ENCODE assay signal across 17 cellular contexts in the genomic region with DNA sequence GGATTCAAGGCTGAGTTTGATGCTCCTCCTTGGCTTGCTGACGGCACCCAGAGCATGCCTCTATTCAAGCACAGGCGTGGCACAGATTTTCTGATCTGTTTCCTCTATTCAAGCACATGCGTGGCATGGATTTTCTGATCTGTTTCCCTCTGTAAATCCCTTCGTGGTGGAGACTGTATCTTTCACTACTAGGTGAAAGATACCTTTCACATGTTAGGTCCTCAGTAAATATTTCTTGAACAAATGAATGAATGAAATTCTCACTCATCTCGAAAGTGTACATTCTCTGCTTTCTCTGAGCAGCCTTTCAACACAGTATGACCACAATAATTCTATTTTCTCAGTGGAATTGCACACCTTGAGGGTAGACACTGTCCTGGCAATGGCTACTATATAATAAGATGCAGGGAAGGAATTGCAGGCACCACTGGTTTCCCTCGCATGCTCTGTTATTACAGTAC.
A peak's percentile ranks its signal among the peaks of the same experiment; 100 is the strongest.
DNase-seq lines count a peak whose midpoint lies in the region; ATAC-seq and TF ChIP-seq lines count a peak whose summit lies in the region.
"Had no signal": no experiment of that assay in that cellular context is flagged by ENCODE, and none has a peak within 500 bp of the region (broad histone marks: within the 10 kb centered on the region; RNA-seq: fewer than 3 reads in every experiment).

No MANE protein-coding gene starts in this region.

- no peak overlapping the region for H3K27ac Mint-ChIP-seq in endothelial cell (ENCODE audit: unreplicated experiment)
- H3K27ac Mint-ChIP-seq: activated T-cell treated with anti-CD3 and anti-CD28 coated beads, Interleukin-2, amount 50 U/mL, for 24 hours; nephron progenitor cell had no signal

- ATAC-seq in GM18868 (IDR thresholded peaks at IDR 0.05; ENCODE audit: unreplicated experiment), result peak; percentile 11
- ATAC-seq in GM21576 (IDR thresholded peaks at IDR 0.05; ENCODE audit: unreplicated experiment), result peak; percentile 9
- peak; percentile 17 for ATAC-seq in HG03066 (IDR thresholded peaks at IDR 0.05; ENCODE audit: low read depth, unreplicated experiment)
- ATAC-seq: K562 had no signal

- peaks cover 9% of the 10 kb centered on the region for H3K4me1 Mint-ChIP-seq in endothelial cell (ENCODE audit: unreplicated experiment)

- CTCF ChIA-PET in OCI-LY7 (lab: Charles Lee; ENCODE audit: unreplicated experiment), result no interaction called here

- no peaks in the 10 kb centered on the region for H3K9me3 ChIP-seq in OCI-LY7 (ENCODE audit: low read length)
- H3K9me3 ChIP-seq: adrenal gland, suprapubic skin had no signal

- peak overlapping the region; percentile 92 for H3K27ac ChIP-seq in OCI-LY7 (ENCODE audit: low read depth, low read length, poor library complexity, severe bottlenecking)
- H3K27ac ChIP-seq: adrenal gland, hepatocyte, suprapubic skin had no signal

- no TSS peak for BruUV-seq in OCI-LY7 (replicated peaks; lab: Mats Ljungman, UMichigan)

- peak overlapping the region; percentile 59 for H3K4me2 ChIP-seq in OCI-LY7 (ENCODE audit: low read length)
- H3K4me2 ChIP-seq: hepatocyte had no signal

- H3K36me3 ChIP-seq in OCI-LY7 (ENCODE audit: insufficient read depth, low read length), result peaks cover under 1% of the 10 kb centered on the region; the same call in 1 of the 2 replicates
- H3K36me3 ChIP-seq: adrenal gland, suprapubic skin had no signal

- peak overlapping the region; percentile 2 for H3K4me3 ChIP-seq in OCI-LY7 (ENCODE audit: low read depth, low read length, poor library complexity, severe bottlenecking)
- H3K4me3 ChIP-seq: adrenal gland, hepatocyte, K562, suprapubic skin had no signal

- peaks cover 4% of the 10 kb centered on the region; the same call in 1 of the 2 replicates for H3K79me2 ChIP-seq in OCI-LY7 (ENCODE audit: insufficient read depth, low read depth, low read length)
- H3K79me2 ChIP-seq: hepatocyte had no signal

- no peaks in the 10 kb centered on the region for H4K20me1 ChIP-seq in OCI-LY7 (ENCODE audit: insufficient read depth, low read length)

- TF ChIP-seq CTCF in OCI-LY7 (conservative IDR thresholded peaks at IDR 0.05; ENCODE audit: low read length) (no peak), endothelial cell (IDR thresholded peaks at IDR 0.05; ENCODE audit: unreplicated experiment) (no peak)

- H3K36me3 Mint-ChIP-seq in endothelial cell (ENCODE audit: low read depth, unreplicated experiment), result no peaks in the 10 kb centered on the region

- H2AFZ ChIP-seq in OCI-LY7 (ENCODE audit: low read length), result peak overlapping the region; percentile 62
- H2AFZ ChIP-seq: hepatocyte had no signal

- POLR2A ChIA-PET in OCI-LY7 (lab: Charles Lee), result interaction anchor here (0.9 to 5.6 kb wide), 7 partner anchors 8 to 61 kb away, joined by 3 to 59 read pairs (median 5); no protein-coding TSS in a partner anchor

- H3K9me3 Mint-ChIP-seq in endothelial cell (ENCODE audit: unreplicated experiment), result no peaks in the 10 kb centered on the region
- H3K9me3 Mint-ChIP-seq: activated T-cell treated with anti-CD3 and anti-CD28 coated beads, Interleukin-2, amount 50 U/mL, for 24 hours; nephron progenitor cell had no signal

- H3K4me3 Mint-ChIP-seq in endothelial cell (ENCODE audit: unreplicated experiment), result no peak overlapping the region
- H3K4me3 Mint-ChIP-seq: activated T-cell treated with anti-CD3 and anti-CD28 coated beads, Interleukin-2, amount 50 U/mL, for 24 hours; nephron progenitor cell had no signal

- intact Hi-C loops in OCI-LY7 (cut with micrococcal nuclease; ENCODE audit: unreplicated experiment), result loop anchor here (5.0 to 10.0 kb wide), 3 partner anchors 99 to 388 kb away; a partner anchor contains a TSS

- DNase-seq in OCI-LY7 (ENCODE audit: low spot score) (no peak), endothelial cell (ENCODE audit: low spot score) (no peak), GDM1 (lab: John Stamatoyannopoulos, UW) (no peak), HUDEP-2 (lab: John Stamatoyannopoulos, UW; ENCODE audit: unreplicated experiment in 76 of 76) (no peak), DMS 273 (lab: John Stamatoyannopoulos, UW; ENCODE audit: unreplicated experiment) (no peak)
- DNase-seq: activated CD4-positive, alpha-beta T cell treated with anti-CD3 and anti-CD28 coated beads for 1 hour; activated T-cell treated with anti-CD3 and anti-CD28 coated beads, Interleukin-2, amount 50 U/mL, for 24 hours; adrenal gland; EL; NCI-H187; nephron progenitor cell had no signal

- peaks cover 2% of the 10 kb centered on the region for H3K27me3 Mint-ChIP-seq in endothelial cell (ENCODE audit: unreplicated experiment)

- H3K9me2 ChIP-seq in OCI-LY7 (ENCODE audit: insufficient read depth, low read length), result no peaks in the 10 kb centered on the region

- H3K4me1 ChIP-seq in OCI-LY7 (ENCODE audit: insufficient read depth, low read length, poor library complexity, severe bottlenecking), result peaks cover 91% of the 10 kb centered on the region
- H3K4me1 ChIP-seq: adrenal gland had no signal
